ENCODE assay signal across 19 cellular contexts in genomic region chr11:131656839-131657211, GRCh38.
"Had no signal": no experiment of that assay in that cellular context is flagged by ENCODE, and none has a peak within 500 bp of the region (broad histone marks: within the 10 kb centered on the region; RNA-seq: fewer than 3 reads in every experiment).

No MANE protein-coding gene starts in this region.

- DNase-seq: activated CD4-positive, alpha-beta T cell treated with anti-CD3 and anti-CD28 coated beads, Interleukin-2, amount 50 U/mL, for 48 hours; activated CD4-positive, CD25-positive, alpha-beta regulatory T cell treated with anti-CD3 and anti-CD28 coated beads, Interleukin-2, amount 50 U/mL, for 72 hours; activated CD8-positive, alpha-beta memory T cell treated with anti-CD3 and anti-CD28 coated beads, Interleukin-2, amount 10 ng/mL, durations not matched to agents 7 days and 5 days; activated effector memory CD4-positive, alpha-beta T cell treated with Interleukin-2 at 50 U/mL for 16 hours; activated T-cell treated with anti-CD3 and anti-CD28 coated beads, Interleukin-2, amount 50 U/mL, for 24 hours; amniotic stem cell; dorsolateral prefrontal cortex; foreskin keratinocyte; lower lobe of right lung; naive B cell; psoas muscle; sigmoid colon; stimulated activated CD4-positive, alpha-beta T cell treated with anti-CD3 and anti-CD28 coated beads, Interleukin-2, amount 100 ng/mL, for 24 hours; stimulated activated naive CD4-positive, alpha-beta T cell; substantia nigra; T-helper 17 cell; trophoblast cell had no signal

- H3K4me3 Mint-ChIP-seq: activated CD8-positive, alpha-beta memory T cell treated with anti-CD3 and anti-CD28 coated beads, Interleukin-2, amount 10 ng/mL, durations not matched to agents 7 days and 5 days; activated T-cell treated with anti-CD3 and anti-CD28 coated beads, Interleukin-2, amount 50 U/mL, for 24 hours; brain; naive B cell; T-helper 17 cell had no signal

- H3K4me1 Mint-ChIP-seq: activated CD8-positive, alpha-beta memory T cell treated with anti-CD3 and anti-CD28 coated beads, Interleukin-2, amount 10 ng/mL, durations not matched to agents 7 days and 5 days; naive B cell; T-helper 17 cell had no signal

- H3K27me3 Mint-ChIP-seq: activated CD8-positive, alpha-beta memory T cell treated with anti-CD3 and anti-CD28 coated beads, Interleukin-2, amount 10 ng/mL, durations not matched to agents 7 days and 5 days had no signal

- H3K36me3 Mint-ChIP-seq: activated CD8-positive, alpha-beta memory T cell treated with anti-CD3 and anti-CD28 coated beads, Interleukin-2, amount 10 ng/mL, durations not matched to agents 7 days and 5 days; activated naive CD4-positive, alpha-beta T cell treated with anti-CD3 and anti-CD28 coated beads, Interleukin-2, amount 50 U/mL, for 72 hours; brain; naive B cell had no signal

- ATAC-seq: activated CD8-positive, alpha-beta memory T cell treated with anti-CD3 and anti-CD28 coated beads, Interleukin-2, amount 10 ng/mL, durations not matched to agents 7 days and 5 days; activated naive CD4-positive, alpha-beta T cell treated with anti-CD3 and anti-CD28 coated beads, Interleukin-2, amount 50 U/mL, for 72 hours; foreskin keratinocyte; psoas muscle; T-helper 17 cell had no signal

- H3K9me3 Mint-ChIP-seq: activated naive CD4-positive, alpha-beta T cell treated with anti-CD3 and anti-CD28 coated beads, Interleukin-2, amount 50 U/mL, for 72 hours; activated T-cell treated with anti-CD3 and anti-CD28 coated beads, Interleukin-2, amount 50 U/mL, for 24 hours had no signal

- H3K27ac Mint-ChIP-seq: activated CD8-positive, alpha-beta memory T cell treated with anti-CD3 and anti-CD28 coated beads, Interleukin-2, amount 10 ng/mL, durations not matched to agents 7 days and 5 days; activated naive CD4-positive, alpha-beta T cell treated with anti-CD3 and anti-CD28 coated beads, Interleukin-2, amount 50 U/mL, for 72 hours; activated T-cell treated with anti-CD3 and anti-CD28 coated beads, Interleukin-2, amount 50 U/mL, for 24 hours; naive B cell; T-helper 17 cell had no signal
